Comparison of ENCODE assay signal across 12 cellular contexts in the genomic region with DNA sequence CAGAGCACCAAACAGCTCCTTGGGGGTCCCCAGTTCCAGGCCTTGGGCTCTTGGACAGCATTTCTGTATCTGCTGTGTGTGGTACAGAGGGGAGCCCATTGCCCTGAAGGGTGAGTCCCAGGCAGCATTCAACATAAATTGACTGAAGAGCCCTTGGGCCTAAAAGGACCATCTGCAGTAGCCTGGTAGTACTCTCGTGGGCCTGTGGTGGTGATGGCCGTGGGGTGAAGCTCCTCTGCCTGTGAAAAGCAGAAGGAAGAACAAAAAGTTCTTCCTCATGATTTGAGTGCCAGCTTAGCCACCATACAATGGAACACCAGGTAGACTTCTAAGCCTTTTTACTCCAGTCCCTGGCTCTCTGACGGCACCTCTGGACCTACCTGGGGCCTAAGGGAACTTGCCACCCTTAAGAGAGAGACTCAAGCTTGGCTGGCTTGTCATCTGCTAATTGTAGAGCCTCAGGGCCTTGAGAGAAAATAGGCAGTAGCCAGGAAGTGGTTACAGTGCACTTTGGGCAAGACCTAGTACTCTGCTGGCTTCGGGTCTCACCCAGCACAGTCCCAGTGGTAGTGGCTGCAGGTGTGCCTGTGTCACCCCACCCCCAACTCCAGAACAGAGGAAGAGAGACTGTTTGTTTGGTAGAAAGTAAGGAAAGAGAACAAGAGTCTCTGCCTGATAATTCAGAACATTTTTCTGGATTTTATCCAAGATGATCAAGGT.
DNase-seq lines count a peak whose midpoint lies in the region; ATAC-seq and TF ChIP-seq lines count a peak whose summit lies in the region.
"Had no signal": no experiment of that assay in that cellular context is flagged by ENCODE, and none has a peak within 500 bp of the region (broad histone marks: within the 10 kb centered on the region; RNA-seq: fewer than 3 reads in every experiment).

No MANE protein-coding gene starts in this region.

- no peaks in the 10 kb centered on the region for H3K27me3 ChIP-seq in mammary epithelial cell (ENCODE audit: insufficient read depth, low read length)
- H3K27me3 ChIP-seq in KMS-11 (ENCODE audit: insufficient read depth, low read depth): no peaks in the 10 kb centered on the region
- H3K27me3 ChIP-seq in upper lobe of right lung: no peaks in the 10 kb centered on the region
- H3K27me3 ChIP-seq in neuronal stem cell (ENCODE audit: control insufficient read depth in 3 of 3, insufficient read depth in 3 of 3, low read depth in 1 of 3, low read length in 3 of 3): no peaks in the 10 kb centered on the region
- H3K27me3 ChIP-seq: breast epithelium had no signal

- no peak overlapping the region for H3K4me3 ChIP-seq in mammary epithelial cell (replicated peaks in 1 of 3; ENCODE audit: insufficient read depth in 1 of 3, low read depth in 2 of 3, low read length in 3 of 3)
- H3K4me3 ChIP-seq in KMS-11 (IDR thresholded peaks at IDR 0.05; ENCODE audit: insufficient read depth, low read depth, low read length): no peak overlapping the region
- H3K4me3 ChIP-seq in upper lobe of right lung: no peak overlapping the region
- no peak overlapping the region for H3K4me3 ChIP-seq in neuronal stem cell (ENCODE audit: low read length in 2 of 2)
- H3K4me3 ChIP-seq: breast epithelium, skin epidermis had no signal

- DNase-seq in mammary epithelial cell (peak; percentile 10), MCF 10A (ENCODE audit: unreplicated experiment) (no peak), upper lobe of right lung (no peak), neuronal stem cell (ENCODE audit: low spot score) (no peak), glutamatergic neuron (no peak), midbrain (lab: John Stamatoyannopoulos, UW) (no peak)
- DNase-seq: erythroblast, NCI-H1694 had no signal

- no peak overlapping the region for H3K14ac ChIP-seq in neuronal stem cell (ENCODE audit: low read length)

- no peak overlapping the region for H2BK12ac ChIP-seq in neuronal stem cell (ENCODE audit: low read length)

- no peak overlapping the region for H3K4me2 ChIP-seq in mammary epithelial cell (ENCODE audit: insufficient read depth, low read depth, low read length)
- peak overlapping the region; percentile 33; the same call in 1 of the 2 replicates for H3K4me2 ChIP-seq in KMS-11
- H3K4me2 ChIP-seq in neuronal stem cell (ENCODE audit: insufficient read depth, low read length, poor library complexity, severe bottlenecking): no peak overlapping the region

- H3K18ac ChIP-seq in neuronal stem cell (ENCODE audit: low read length): no peak overlapping the region

- dilution Hi-C loops in mammary epithelial cell (cut with HindIII; ENCODE audit: low sequenced_read_pairs): no loop called here

- H3K27ac Mint-ChIP-seq in MCF 10A (ENCODE audit: low read depth, unreplicated experiment) (no peak overlapping the region), glutamatergic neuron (ENCODE audit: unreplicated experiment) (no peak overlapping the region)

- no peak overlapping the region for H2BK120ac ChIP-seq in neuronal stem cell (ENCODE audit: low read depth, low read length)

- no peak overlapping the region for H2BK15ac ChIP-seq in neuronal stem cell (ENCODE audit: low read length)

- H3K9me3 ChIP-seq in mammary epithelial cell (replicated peaks; ENCODE audit: insufficient read depth, low read length) (no peaks in the 10 kb centered on the region), upper lobe of right lung (no peaks in the 10 kb centered on the region), neuronal stem cell (replicated peaks in 1 of 2; ENCODE audit: control insufficient read depth in 2 of 2, insufficient read depth in 1 of 2, low read depth in 1 of 2, low read length in 2 of 2) (no peaks in the 10 kb centered on the region)

- H2AK5ac ChIP-seq in neuronal stem cell (ENCODE audit: low read depth, low read length): no peak overlapping the region

- no peak overlapping the region for H3K23ac ChIP-seq in neuronal stem cell (ENCODE audit: low read depth, low read length, poor library complexity)

- POLR2A ChIA-PET in MCF 10A (lab: Yijun Ruan, JAX): interaction anchor here (1.1 kb wide), 1 partner anchor 10 kb away, joined by 5 read pairs; no protein-coding TSS in a partner anchor

- ATAC-seq in HG02642 (IDR thresholded peaks at IDR 0.05; ENCODE audit: poor library complexity, unreplicated experiment): peak; percentile 92
- ATAC-seq in upper lobe of right lung: peak; percentile 41

- BruUV-seq in mammary epithelial cell (replicated peaks; lab: Mats Ljungman, UMichigan) (no TSS peak), MCF 10A (replicated peaks; lab: Mats Ljungman, UMichigan) (no TSS peak)

- H2AFZ ChIP-seq in mammary epithelial cell (ENCODE audit: low read depth, low read length) (peak overlapping the region; percentile 42), KMS-11 (ENCODE audit: low read depth) (peak overlapping the region; percentile 63), neuronal stem cell (ENCODE audit: low read length) (no peak overlapping the region)

- no peak overlapping the region for H3K4ac ChIP-seq in neuronal stem cell (ENCODE audit: low read length)

- no peak overlapping the region for H3K9ac ChIP-seq in mammary epithelial cell (ENCODE audit: insufficient read depth, low read length)
- H3K9ac ChIP-seq in KMS-11: no peak overlapping the region
- H3K9ac ChIP-seq in neuronal stem cell (ENCODE audit: low read depth, low read length, poor library complexity): no peak overlapping the region

- H3K36me3 Mint-ChIP-seq in MCF 10A (ENCODE audit: insufficient read depth, unreplicated experiment) (no peaks in the 10 kb centered on the region), glutamatergic neuron (ENCODE audit: unreplicated experiment) (peaks cover 26% of the 10 kb centered on the region)

- H3K79me2 ChIP-seq in mammary epithelial cell (ENCODE audit: insufficient read depth, low read length): no peaks in the 10 kb centered on the region
- no peaks in the 10 kb centered on the region for H3K79me2 ChIP-seq in KMS-11 (ENCODE audit: insufficient read depth, low read depth)

- no peak overlapping the region for H3K4me3 Mint-ChIP-seq in MCF 10A (ENCODE audit: unreplicated experiment)
- no peak overlapping the region for H3K4me3 Mint-ChIP-seq in glutamatergic neuron (ENCODE audit: unreplicated experiment)

- H3K36me3 ChIP-seq in mammary epithelial cell (ENCODE audit: insufficient read depth, low read length) (no peaks in the 10 kb centered on the region), KMS-11 (ENCODE audit: insufficient read depth) (no peaks in the 10 kb centered on the region), upper lobe of right lung (no peaks in the 10 kb centered on the region), neuronal stem cell (replicated peaks in 1 of 2; ENCODE audit: control insufficient read depth in 2 of 2, insufficient read depth in 2 of 2, low read length in 2 of 2) (no peaks in the 10 kb centered on the region)
- H3K36me3 ChIP-seq: breast epithelium had no signal

- no peaks in the 10 kb centered on the region for H3K79me1 ChIP-seq in neuronal stem cell (ENCODE audit: low read depth, low read length)

- H3K9me3 Mint-ChIP-seq in MCF 10A (ENCODE audit: unreplicated experiment) (no peaks in the 10 kb centered on the region), glutamatergic neuron (ENCODE audit: unreplicated experiment) (peaks cover 2% of the 10 kb centered on the region)

- H2BK5ac ChIP-seq in neuronal stem cell (ENCODE audit: low read length): no peak overlapping the region

- H3K27ac ChIP-seq in mammary epithelial cell (ENCODE audit: insufficient read depth, low read depth, low read length) (no peak overlapping the region), KMS-11 (peak overlapping the region; percentile 14; the same call in 1 of the 2 replicates), upper lobe of right lung (no peak overlapping the region), neuronal stem cell (replicated peaks; ENCODE audit: low read length) (no peak overlapping the region)
- H3K27ac ChIP-seq: breast epithelium, skin epidermis had no signal

- WGBS in mammary epithelial cell (ENCODE audit: low coverage, missing lambda C conversion rate): 78% methylated on average over 4 of the region's 4 CpGs
- no CpG with 5 or more reads among the region's 4 CpGs for WGBS in neuronal stem cell (ENCODE audit: extremely low coverage in 2 of 2, insufficient read length in 2 of 2, insufficient replicate concordance in 1 of 2), 2 donors

- CTCF ChIA-PET in mammary epithelial cell (lab: Charles Lee; ENCODE audit: low non-redundant PET): no interaction called here
- CTCF ChIA-PET in MCF 10A (lab: Yijun Ruan, JAX): interaction anchor here (0.6 to 1.2 kb wide), 3 partner anchors 24 to 271 kb away, joined by 3 to 4 read pairs (median 3); no protein-coding TSS in a partner anchor

- no peak overlapping the region for H4K91ac ChIP-seq in neuronal stem cell (ENCODE audit: low read depth, low read length, poor library complexity)

- no peaks in the 10 kb centered on the region for H4K20me1 ChIP-seq in mammary epithelial cell (ENCODE audit: insufficient read depth, low read length)
- no peaks in the 10 kb centered on the region for H4K20me1 ChIP-seq in KMS-11 (ENCODE audit: insufficient read depth)

- H3K4me1 Mint-ChIP-seq in MCF 10A (ENCODE audit: insufficient read depth, unreplicated experiment): no peaks in the 10 kb centered on the region
- H3K4me1 Mint-ChIP-seq in glutamatergic neuron (ENCODE audit: low read depth, unreplicated experiment): no peaks in the 10 kb centered on the region

- H3K4me1 ChIP-seq in mammary epithelial cell (ENCODE audit: insufficient read depth, low read length): peaks cover 4% of the 10 kb centered on the region
- peaks cover 13% of the 10 kb centered on the region for H3K4me1 ChIP-seq in KMS-11 (ENCODE audit: low read depth, poor library complexity, severe bottlenecking)
- H3K4me1 ChIP-seq in upper lobe of right lung: no peaks in the 10 kb centered on the region
- no peaks in the 10 kb centered on the region for H3K4me1 ChIP-seq in neuronal stem cell (ENCODE audit: control insufficient read depth in 2 of 2, insufficient read depth in 1 of 2, low read depth in 1 of 2, low read length in 2 of 2)
- H3K4me1 ChIP-seq: breast epithelium had no signal

- no peak for TF ChIP-seq CTCF in mammary epithelial cell (conservative IDR thresholded peaks at IDR 0.05 in 1 of 2, IDR thresholded peaks at IDR 0.05 in 1 of 2; ENCODE audit: extremely low read depth in 1 of 2, insufficient read depth in 1 of 2, low read depth in 1 of 2, low read length in 2 of 2)
- no peak for TF ChIP-seq CTCF in MCF 10A (IDR thresholded peaks at IDR 0.05; ENCODE audit: unreplicated experiment)
- TF ChIP-seq CTCF in KMS-11 (conservative IDR thresholded peaks at IDR 0.05; ENCODE audit: low read depth, low read length): no peak
- TF ChIP-seq CTCF in upper lobe of right lung (IDR thresholded peaks at IDR 0.05): no peak
- TF ChIP-seq CTCF in glutamatergic neuron (IDR thresholded peaks at IDR 0.05; ENCODE audit: partially characterized antibody, unreplicated experiment): no peak

- in situ Hi-C loops in mammary epithelial cell (cut with MboI; ENCODE audit: low sequenced_read_pairs in 2 of 2): loop anchor here in 1 of 2 donors (25.0 kb wide), 1 partner anchor 316 kb away; no protein-coding TSS in a partner anchor

- intact Hi-C loops in mammary epithelial cell (cut with micrococcal nuclease): no loop called here
- intact Hi-C loops in MCF 10A (cut with micrococcal nuclease): no loop called here
- intact Hi-C loops in upper lobe of right lung (cut with DNase I): no loop called here

- H3K27me3 Mint-ChIP-seq in MCF 10A (ENCODE audit: insufficient read depth, unreplicated experiment) (no peaks in the 10 kb centered on the region), glutamatergic neuron (ENCODE audit: unreplicated experiment) (peaks cover 2% of the 10 kb centered on the region)

- H4K8ac ChIP-seq in neuronal stem cell (ENCODE audit: low read depth, low read length): no peak overlapping the region
